ENCODE assay signal across 9 cellular contexts in the genomic region with DNA sequence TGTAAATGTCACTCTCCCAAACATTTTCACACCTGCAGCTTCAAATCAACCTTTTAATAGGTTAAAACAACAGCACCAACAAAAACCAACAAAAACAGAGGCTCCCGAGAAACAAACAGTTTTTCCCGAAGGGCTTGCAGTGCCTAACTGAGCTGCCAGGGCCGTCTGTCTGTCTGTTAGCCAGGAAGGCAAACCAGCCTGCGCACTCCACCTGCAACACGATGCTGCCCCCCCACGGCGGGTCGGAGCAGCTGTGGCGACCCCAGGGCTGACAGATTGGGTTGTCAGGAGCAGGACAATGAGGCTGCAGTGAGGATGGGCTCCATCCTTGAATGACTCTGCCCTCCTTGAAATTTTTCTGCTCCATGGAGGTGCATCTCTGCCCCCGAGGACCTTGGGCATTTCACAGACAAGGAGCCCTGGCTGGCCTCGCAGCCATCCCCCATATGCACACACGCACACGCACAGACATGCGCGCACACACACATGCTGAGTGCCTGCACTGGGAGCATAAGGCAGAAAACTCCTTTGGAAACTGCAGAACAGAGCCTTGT. TPM values are rescaled to one million over a fixed set of nuclear protein-coding genes. Genes with fewer than 3 reads are reported as not detected.
DNase-seq lines count a peak whose midpoint lies in the region; ATAC-seq and TF ChIP-seq lines count a peak whose summit lies in the region.
"Had no signal": no experiment of that assay in that cellular context is flagged by ENCODE, and none has a peak within 500 bp of the region (broad histone marks: within the 10 kb centered on the region; RNA-seq: fewer than 3 reads in every experiment).

No MANE protein-coding gene starts in this region.

- H3K4me3 Mint-ChIP-seq in activated CD4-positive, alpha-beta memory T cell treated with anti-CD3 and anti-CD28 coated beads for 36 hours, result no peak overlapping the region

- ATAC-seq in GM18519 (IDR thresholded peaks at IDR 0.05; ENCODE audit: low FRiP score, unreplicated experiment) (no peak), HG03571 (IDR thresholded peaks at IDR 0.05; ENCODE audit: unreplicated experiment) (no peak), HG02970 (IDR thresholded peaks at IDR 0.05; ENCODE audit: low FRiP score, unreplicated experiment) (no peak)

- peaks cover 52% of the 10 kb centered on the region for H3K27me3 Mint-ChIP-seq in activated CD4-positive, alpha-beta memory T cell treated with anti-CD3 and anti-CD28 coated beads for 36 hours

- TF ChIP-seq CTCF in GM10248 (IDR thresholded peaks at IDR 0.05; ENCODE audit: control extremely low read depth, extremely low read depth, low read depth, missing control alignments) (peak; percentile 8), LNCAP (IDR thresholded peaks at IDR 0.05) (peak; percentile 45; the same call in 1 of the 2 replicates)

- CTCF ChIA-PET in GM10248 (lab: Yijun Ruan, JAX), result no interaction called here
- CTCF ChIA-PET in activated CD4-positive, alpha-beta memory T cell treated with anti-CD3 and anti-CD28 coated beads for 36 hours (lab: Charles Lee), result interaction anchor here (0.6 to 0.7 kb wide), 2 partner anchors 10 to 53 kb away, joined by 3 read pairs; no protein-coding TSS in a partner anchor

- POLR2A ChIA-PET in GM10248 (lab: Yijun Ruan, JAX), result no interaction called here
- POLR2A ChIA-PET in activated CD4-positive, alpha-beta memory T cell treated with anti-CD3 and anti-CD28 coated beads for 36 hours (lab: Charles Lee), result no interaction called here

- H3K27ac Mint-ChIP-seq in activated CD4-positive, alpha-beta memory T cell treated with anti-CD3 and anti-CD28 coated beads for 36 hours, result no peak overlapping the region

- no peaks in the 10 kb centered on the region for H3K9me3 Mint-ChIP-seq in activated CD4-positive, alpha-beta memory T cell treated with anti-CD3 and anti-CD28 coated beads for 36 hours

- no peaks in the 10 kb centered on the region for H3K36me3 Mint-ChIP-seq in activated CD4-positive, alpha-beta memory T cell treated with anti-CD3 and anti-CD28 coated beads for 36 hours

- no peaks in the 10 kb centered on the region for H3K4me1 Mint-ChIP-seq in activated CD4-positive, alpha-beta memory T cell treated with anti-CD3 and anti-CD28 coated beads for 36 hours (ENCODE audit: low read depth)

- no peak for DNase-seq in GM10248 (ENCODE audit: extremely low spot score)
- peak; percentile 27 for DNase-seq in activated CD4-positive, alpha-beta memory T cell treated with anti-CD3 and anti-CD28 coated beads for 36 hours
- DNase-seq in kidney glomerular epithelial cell (lab: John Stamatoyannopoulos, UW), result peak; percentile 8
- no peak for DNase-seq in activated gamma-delta T cell treated with Interleukin-2 at 50 U/mL for 16 hours

- intact Hi-C loops in activated CD4-positive, alpha-beta memory T cell treated with anti-CD3 and anti-CD28 coated beads for 36 hours (cut with micrococcal nuclease), result no loop called here

RNA-seq across cellular contexts. Expression of gene RTL1, which starts 2.6 kb away (rescaled TPM):
- not detected for total RNA-seq in activated CD4-positive, alpha-beta memory T cell treated with anti-CD3 and anti-CD28 coated beads for 36 hours
- total RNA-seq: lower leg skin had no signal

Comparison
In these comparisons a context has a peak if more than half of its experiments do, and no peak if none do; other contexts are left out.
1. DNase-seq: peak in activated CD4-positive, alpha-beta memory T cell treated with anti-CD3 and anti-CD28 coated beads for 36 hours (single experiment) and kidney glomerular epithelial cell (single experiment); none in GM10248 (single experiment) and activated gamma-delta T cell treated with Interleukin-2 at 50 U/mL for 16 hours (single experiment).